In genomic region chr22:12601870-12602779, GRCh38 we compare ENCODE assay signal across 14 cellular contexts.
DNase-seq lines count a peak whose midpoint lies in the region; ATAC-seq, FAIRE-seq and TF ChIP-seq lines count a peak whose summit lies in the region.
"Had no signal": no experiment of that assay in that cellular context is flagged by ENCODE, and none has a peak within 500 bp of the region (broad histone marks: within the 10 kb centered on the region; RNA-seq: fewer than 3 reads in every experiment).

No MANE protein-coding gene starts in this region.

- H4K20me1 ChIP-seq in mammary epithelial cell (ENCODE audit: insufficient read depth, low read length) = no peaks in the 10 kb centered on the region
- no peaks in the 10 kb centered on the region for H4K20me1 ChIP-seq in K562 (replicated peaks; ENCODE audit: control insufficient read depth, insufficient read depth, low read length)

- no peak overlapping the region for H3K4me3 ChIP-seq in mammary epithelial cell (replicated peaks in 1 of 3; ENCODE audit: insufficient read depth in 1 of 3, low read depth in 2 of 3, low read length in 3 of 3)
- H3K4me3 ChIP-seq in K562 = peak overlapping the region; percentile 74
- H3K4me3 ChIP-seq in lower leg skin (ENCODE audit: low read depth, poor library complexity, severe bottlenecking) = peak overlapping the region; percentile 9
- H3K4me3 ChIP-seq in aorta (ENCODE audit: low read length in 2 of 2) = no peak overlapping the region
- H3K4me3 ChIP-seq: body of pancreas had no signal

- TF ChIP-seq POLR2A in K562 (conservative IDR thresholded peaks at IDR 0.05) = peak; percentile 67
- no peak for TF ChIP-seq POLR2A in lower leg skin (IDR thresholded peaks at IDR 0.05)

- in situ Hi-C loops in mammary epithelial cell (cut with MboI; ENCODE audit: low sequenced_read_pairs in 2 of 2) (no loop called here), K562 (cut with MboI) (no loop called here)

- H3K27me3 Mint-ChIP-seq in MCF 10A (ENCODE audit: insufficient read depth, unreplicated experiment) = no peaks in the 10 kb centered on the region

- no peak for TF ChIP-seq CTCF in MCF 10A (IDR thresholded peaks at IDR 0.05; ENCODE audit: unreplicated experiment)
- no peak for TF ChIP-seq CTCF in mammary epithelial cell (conservative IDR thresholded peaks at IDR 0.05 in 1 of 2, IDR thresholded peaks at IDR 0.05 in 1 of 2; ENCODE audit: extremely low read depth in 1 of 2, insufficient read depth in 1 of 2, low read depth in 1 of 2, low read length in 2 of 2)
- peak; percentile 28 to 39 (median 33); a peak in 4 of 6 replicates for TF ChIP-seq CTCF in K562 (IDR thresholded peaks at IDR 0.05 in 2 of 3, conservative IDR thresholded peaks at IDR 0.05 in 1 of 3; ENCODE audit: insufficient read depth in 2 of 3, low read depth in 1 of 3, low read length in 3 of 3)
- no peak for TF ChIP-seq CTCF in lower leg skin (IDR thresholded peaks at IDR 0.05)

- H3K27ac ChIP-seq in mammary epithelial cell (ENCODE audit: insufficient read depth, low read depth, low read length) = no peak overlapping the region
- H3K27ac ChIP-seq in K562 (ENCODE audit: extremely low read depth, low read depth, low read length) = peak overlapping the region; percentile 77
- H3K27ac ChIP-seq in aorta (ENCODE audit: low read depth in 1 of 2, low read length in 2 of 2) = no peak overlapping the region
- H3K27ac ChIP-seq: body of pancreas had no signal

- H3K4me3 Mint-ChIP-seq in MCF 10A (ENCODE audit: unreplicated experiment) = peak overlapping the region; percentile 13
- H3K4me3 Mint-ChIP-seq: endodermal cell had no signal

- DNase-seq in MCF 10A (ENCODE audit: unreplicated experiment) (no peak), mammary epithelial cell (no peak), K562 (ENCODE audit: extremely low read depth in 1 of 4, low spot score in 3 of 4) (peak; percentile 78 to 95 (median 82)), lower leg skin (ENCODE audit: low spot score in 2 of 2) (peak in 1 of 2 donors; percentile 86), aorta (peak; percentile 55 to 80), GF-D8 (lab: John Stamatoyannopoulos, UW) (no peak)
- DNase-seq: body of pancreas; DMS79 treated with DMSO at 0.1 percent for 48 hours; endodermal cell; NCI-H524; SHP77 treated with DMSO at 0.1 percent for 48 hours; stimulated activated CD8-positive, alpha-beta memory T cell treated with anti-CD3 and anti-CD28 coated beads, Interleukin-4, amount 100 ng/mL, for 48 hours had no signal

- H3K9me3 ChIP-seq in mammary epithelial cell (replicated peaks; ENCODE audit: insufficient read depth, low read length) (peaks cover 51% of the 10 kb centered on the region), K562 (replicated peaks; ENCODE audit: control insufficient read depth, insufficient read depth, low read depth, low read length) (no peaks in the 10 kb centered on the region; the same call in 1 of the 2 replicates), aorta (ENCODE audit: control insufficient read depth, low read length) (peaks cover 3% of the 10 kb centered on the region)

- H3K79me2 ChIP-seq in mammary epithelial cell (ENCODE audit: insufficient read depth, low read length) = no peaks in the 10 kb centered on the region
- peaks cover 37% of the 10 kb centered on the region for H3K79me2 ChIP-seq in K562 (ENCODE audit: control insufficient read depth, insufficient read depth, low read length)

- H3K27me3 ChIP-seq in mammary epithelial cell (ENCODE audit: insufficient read depth, low read length) (no peaks in the 10 kb centered on the region), K562 (ENCODE audit: control insufficient read depth in 2 of 2, insufficient read depth in 2 of 2, low read length in 2 of 2) (no peaks in the 10 kb centered on the region), aorta (ENCODE audit: control insufficient read depth in 1 of 2, insufficient read depth in 2 of 2, low read length in 1 of 2) (no peaks in the 10 kb centered on the region)
- H3K27me3 ChIP-seq: body of pancreas had no signal

- H3K4me1 ChIP-seq in mammary epithelial cell (ENCODE audit: insufficient read depth, low read length) (no peaks in the 10 kb centered on the region), K562 (replicated peaks in 1 of 2; ENCODE audit: control insufficient read depth in 2 of 2, insufficient read depth in 2 of 2, low read length in 2 of 2) (peaks cover 5 to 8% of the 10 kb centered on the region in 2 experiments; a peak in 3 of 5 replicates), aorta (ENCODE audit: control insufficient read depth in 1 of 2, insufficient read depth in 2 of 2, low read length in 2 of 2) (no peaks in the 10 kb centered on the region)
- H3K4me1 ChIP-seq: body of pancreas had no signal

- no peaks in the 10 kb centered on the region for H3K9me1 ChIP-seq in K562 (ENCODE audit: control insufficient read depth, insufficient read depth, low read length)

- ATAC-seq in K562 (peak; percentile 98), aorta (ENCODE audit: low FRiP score) (no peak), esophagus mucosa (no peak), HG03354 (IDR thresholded peaks at IDR 0.05; ENCODE audit: poor library complexity, severe bottlenecking, unreplicated experiment) (no peak)
- ATAC-seq: body of pancreas had no signal

- H3K9me3 Mint-ChIP-seq in MCF 10A (ENCODE audit: unreplicated experiment) = peaks cover 69% of the 10 kb centered on the region

- no peaks in the 10 kb centered on the region for H3K36me3 ChIP-seq in mammary epithelial cell (ENCODE audit: insufficient read depth, low read length)
- H3K36me3 ChIP-seq in K562 (ENCODE audit: control insufficient read depth, insufficient read depth, low read length) = peaks cover 10% of the 10 kb centered on the region; the same call in 2 of the 3 replicates
- H3K36me3 ChIP-seq in aorta (ENCODE audit: control insufficient read depth in 1 of 2, insufficient read depth in 2 of 2, low read length in 1 of 2) = no peaks in the 10 kb centered on the region

- no peak for TF ChIP-seq RAD21 in K562 (CRISPR knock-in tag; conservative IDR thresholded peaks at IDR 0.05 in 1 of 2, IDR thresholded peaks at IDR 0.05 in 1 of 2)

- POLR2A ChIA-PET in MCF 10A (lab: Yijun Ruan, JAX) = no interaction called here
- POLR2A ChIA-PET in K562 (lab: Yijun Ruan, JAX) = interaction anchor here (0.6 to 1.3 kb wide), 2 partner anchors 13 to 32 kb away, joined by 3 to 5 read pairs; no protein-coding TSS in a partner anchor

- BruUV-seq in MCF 10A (replicated peaks; lab: Mats Ljungman, UMichigan) (no TSS peak), mammary epithelial cell (replicated peaks; lab: Mats Ljungman, UMichigan) (no TSS peak), K562 (replicated peaks; lab: Mats Ljungman, UMichigan) (TSS peak; percentile 54)

- FAIRE-seq in K562 (lab: Jason Lieb, UNC) = no peak

- CTCF ChIA-PET in MCF 10A (lab: Yijun Ruan, JAX) = no interaction called here
- CTCF ChIA-PET in mammary epithelial cell (lab: Charles Lee; ENCODE audit: low non-redundant PET) = no interaction called here
- CTCF ChIA-PET in K562 (lab: Yijun Ruan, JAX; ENCODE audit: low intra/inter-chr PET ratio) = no interaction called here

- no peak overlapping the region for H2AFZ ChIP-seq in mammary epithelial cell (ENCODE audit: low read depth, low read length)
- peak overlapping the region; percentile 69 for H2AFZ ChIP-seq in K562 (ENCODE audit: low read depth, low read length)

- H3K4me2 ChIP-seq in mammary epithelial cell (ENCODE audit: insufficient read depth, low read depth, low read length) (no peak overlapping the region), K562 (ENCODE audit: insufficient read depth, low read length) (peak overlapping the region; percentile 82)

- no peak overlapping the region for H3K9ac ChIP-seq in mammary epithelial cell (ENCODE audit: insufficient read depth, low read length)
- peak overlapping the region; percentile 69 to 89 for H3K9ac ChIP-seq in K562 (ENCODE audit: insufficient read depth in 1 of 2, low read depth in 2 of 2, low read length in 2 of 2)

- H3K36me3 Mint-ChIP-seq in MCF 10A (ENCODE audit: insufficient read depth, unreplicated experiment) = no peaks in the 10 kb centered on the region

- no peak for TF ChIP-seq EP300 in K562 (IDR thresholded peaks at IDR 0.05; ENCODE audit: low read length)

- intact Hi-C loops in MCF 10A (cut with micrococcal nuclease) = no loop called here
- intact Hi-C loops in mammary epithelial cell (cut with micrococcal nuclease) = no loop called here
- intact Hi-C loops in K562 (cut with micrococcal nuclease) = no loop called here
- intact Hi-C loops in lower leg skin (cut with DNase I; ENCODE audit: low total_unique reads) = no loop called here
- intact Hi-C loops in aorta (cut with DNase I) = no loop called here

- H3K4me1 Mint-ChIP-seq in MCF 10A (ENCODE audit: insufficient read depth, unreplicated experiment) = no peaks in the 10 kb centered on the region
- H3K4me1 Mint-ChIP-seq: endodermal cell had no signal

- dilution Hi-C loops in mammary epithelial cell (cut with HindIII; ENCODE audit: low sequenced_read_pairs) = no loop called here

- 64% methylated on average over 68 of the region's 75 CpGs for WGBS in mammary epithelial cell (ENCODE audit: low coverage, missing lambda C conversion rate)
- 4% methylated on average over 75 of the region's 75 CpGs for WGBS in K562 (ENCODE audit: insufficient coverage, low coverage, missing lambda C conversion rate)
- 57 to 65% methylated on average over 75 of the region's 75 CpGs for WGBS in lower leg skin, 2 donors
- 51 to 53% methylated on average over 75 of the region's 75 CpGs for WGBS in aorta, 2 donors

- H3K27ac Mint-ChIP-seq in MCF 10A (ENCODE audit: low read depth, unreplicated experiment) = no peak overlapping the region
- H3K27ac Mint-ChIP-seq: endodermal cell had no signal

TF ChIP-seq in K562, 482 proteins besides CTCF, POLR2A, EP300 and RAD21 (continues in another document):
- TF ChIP-seq MEF2A (IDR thresholded peaks at IDR 0.05; ENCODE audit: control insufficient read depth, low read depth, low read length) = 0 out of 2 replicates have a peak, but pooled peaks have one; percentile 32
- TF ChIP-seq TCF3 (CRISPR knock-in tag; IDR thresholded peaks at IDR 0.05) = no peak
- 0 out of 2 replicates have a peak, but pooled peaks have one; percentile 28 for TF ChIP-seq ZNF644 (tag; IDR thresholded peaks at IDR 0.05; ENCODE audit: low read depth)
- TF ChIP-seq NCOA2 (IDR thresholded peaks at IDR 0.05; ENCODE audit: partially characterized antibody in 2 of 2) = no peak
- TF ChIP-seq RNF2 (IDR thresholded peaks at IDR 0.05) = 0 out of 2 replicates have a peak, but pooled peaks have one; percentile 42
- peak; percentile 38; the same call in 1 of the 2 replicates for TF ChIP-seq POLR2AphosphoS5 (IDR thresholded peaks at IDR 0.05; ENCODE audit: control insufficient read depth, insufficient read depth, low read depth, low read length)
- peak; percentile 83 for TF ChIP-seq TOE1 (IDR thresholded peaks at IDR 0.05; ENCODE audit: borderline replicate concordance)
- no peak for TF ChIP-seq TOE1 (CRISPR knock-in tag; IDR thresholded peaks at IDR 0.05; ENCODE audit: borderline replicate concordance, low read depth)
- peak; percentile 40 for TF ChIP-seq CCNT2 (IDR thresholded peaks at IDR 0.05; ENCODE audit: borderline replicate concordance, extremely low read depth, insufficient read length, low read depth, low read length)
- TF ChIP-seq NR3C1 (CRISPR knock-in tag; IDR thresholded peaks at IDR 0.05) = no peak
- no peak for TF ChIP-seq HEY1 (CRISPR knock-in tag; IDR thresholded peaks at IDR 0.05; ENCODE audit: borderline replicate concordance)

Comparison
In these comparisons a context has a peak if more than half of its experiments do, and no peak if none do; other contexts are left out.
1. DNase-seq: peak in K562 (4 of 4) and aorta (2 of 2); none in MCF 10A (single experiment), mammary epithelial cell (single experiment) and GF-D8 (single experiment).
2. CTCF ChIP-seq: peak in K562 (3 of 3); none in MCF 10A (single experiment), mammary epithelial cell (0 of 2) and lower leg skin (0 of 3).
3. H3K4me3 ChIP-seq: peak in K562 (single experiment) and lower leg skin (single experiment); none in mammary epithelial cell (0 of 3) and aorta (0 of 2).